In genomic region chr10:124650263-124650662, GRCh38 we compare ENCODE assay signal across 11 cellular contexts.
A peak's percentile ranks its signal among the peaks of the same experiment; 100 is the strongest.
DNase-seq lines count a peak whose midpoint lies in the region; ATAC-seq lines count a peak whose summit lies in the region.
"Had no signal": no experiment of that assay in that cellular context is flagged by ENCODE, and none has a peak within 500 bp of the region (broad histone marks: within the 10 kb centered on the region; RNA-seq: fewer than 3 reads in every experiment).

No MANE protein-coding gene starts in this region.

- DNase-seq in activated T-cell treated with anti-CD3 and anti-CD28 coated beads, Interleukin-2, amount 50 U/mL, for 72 hours = no peak
- DNase-seq in activated T-cell treated with anti-CD3 and anti-CD28 coated beads, Interleukin-2, amount 50 U/mL, for 1 hour = no peak
- no peak for DNase-seq in NCI-H510A (lab: John Stamatoyannopoulos, UW)
- DNase-seq: NCI-H1694, right lobe of liver had no signal

- H3K4me1 ChIP-seq in mesodermal cell (ENCODE audit: control insufficient read depth, insufficient read depth, low read length, poor library complexity, severe bottlenecking) = peaks cover 25% of the 10 kb centered on the region
- H3K4me1 ChIP-seq in thymus (ENCODE audit: control insufficient read depth, insufficient read depth, low read length) = peaks cover 92% of the 10 kb centered on the region

- peaks cover 2% of the 10 kb centered on the region in 2 donors for H3K36me3 Mint-ChIP-seq in activated T-cell treated with anti-CD3 and anti-CD28 coated beads, Interleukin-2, amount 50 U/mL, for 72 hours (ENCODE audit: insufficient read depth in 2 of 2)
- H3K36me3 Mint-ChIP-seq in activated T-helper 17 cell treated with anti-CD3 and anti-CD28 coated beads, Interleukin-2, amount 50 U/mL, for 72 hours (ENCODE audit: low read depth) = no peaks in the 10 kb centered on the region

- WGBS in mesodermal cell (ENCODE audit: insufficient coverage in 2 of 2), 2 experiments = 91 to 96% methylated on average over 11 of the region's 12 CpGs
- WGBS in thymus = 78% methylated on average over 12 of the region's 12 CpGs

- H3K27ac ChIP-seq in mesodermal cell (ENCODE audit: low read depth, low read length, severe bottlenecking) (peak overlapping the region; percentile 67), thymus (ENCODE audit: low read depth) (peak overlapping the region; percentile 88)

- no peaks in the 10 kb centered on the region for H3K9me3 ChIP-seq in mesodermal cell (ENCODE audit: control insufficient read depth, low read length)
- no peaks in the 10 kb centered on the region for H3K9me3 ChIP-seq in thymus (ENCODE audit: control insufficient read depth)
- H3K9me3 ChIP-seq: right lobe of liver had no signal

- no peaks in the 10 kb centered on the region for H3K27me3 Mint-ChIP-seq in activated T-cell treated with anti-CD3 and anti-CD28 coated beads, Interleukin-2, amount 50 U/mL, for 72 hours (ENCODE audit: low read depth)
- H3K27me3 Mint-ChIP-seq in activated T-helper 17 cell treated with anti-CD3 and anti-CD28 coated beads, Interleukin-2, amount 50 U/mL, for 72 hours = no peaks in the 10 kb centered on the region

- peaks cover 86% of the 10 kb centered on the region for H3K4me1 Mint-ChIP-seq in activated T-cell treated with anti-CD3 and anti-CD28 coated beads, Interleukin-2, amount 50 U/mL, for 72 hours (ENCODE audit: low read depth)
- H3K4me1 Mint-ChIP-seq in activated T-helper 17 cell treated with anti-CD3 and anti-CD28 coated beads, Interleukin-2, amount 50 U/mL, for 72 hours = peaks cover 46% of the 10 kb centered on the region

- H3K36me3 ChIP-seq in mesodermal cell (ENCODE audit: control insufficient read depth, insufficient read depth, low read length) = peaks cover 11% of the 10 kb centered on the region
- peaks cover 11% of the 10 kb centered on the region for H3K36me3 ChIP-seq in thymus (ENCODE audit: control insufficient read depth, insufficient read depth)
- H3K36me3 ChIP-seq: right lobe of liver had no signal

- H3K4me3 ChIP-seq in mesodermal cell (ENCODE audit: extremely low read depth, insufficient read depth, low read length, poor library complexity, severe bottlenecking) (no peak overlapping the region), thymus (ENCODE audit: low read length) (no peak overlapping the region)
- H3K4me3 ChIP-seq: lung, right lobe of liver had no signal

- H3K27me3 ChIP-seq in thymus (ENCODE audit: control insufficient read depth, insufficient read depth) = no peaks in the 10 kb centered on the region
- H3K27me3 ChIP-seq: right lobe of liver had no signal

- peak overlapping the region; percentile 65 to 77 for H3K4me3 Mint-ChIP-seq in activated T-cell treated with anti-CD3 and anti-CD28 coated beads, Interleukin-2, amount 50 U/mL, for 72 hours
- peak overlapping the region; percentile 52 for H3K4me3 Mint-ChIP-seq in activated T-helper 17 cell treated with anti-CD3 and anti-CD28 coated beads, Interleukin-2, amount 50 U/mL, for 72 hours

- no peak for ATAC-seq in activated T-cell treated with anti-CD3 and anti-CD28 coated beads, Interleukin-2, amount 50 U/mL, for 72 hours (replicated peaks in 1 of 2)
- no peak for ATAC-seq in activated T-helper 17 cell treated with anti-CD3 and anti-CD28 coated beads, Interleukin-2, amount 50 U/mL, for 72 hours (replicated peaks)
- ATAC-seq in HG03460 (IDR thresholded peaks at IDR 0.05; ENCODE audit: unreplicated experiment) (no peak), GM19452 (IDR thresholded peaks at IDR 0.05; ENCODE audit: unreplicated experiment) (no peak)
- ATAC-seq: right lobe of liver had no signal

- peak overlapping the region; percentile 12 for H3K27ac Mint-ChIP-seq in activated T-cell treated with anti-CD3 and anti-CD28 coated beads, Interleukin-2, amount 50 U/mL, for 72 hours
- peak overlapping the region; percentile 69 for H3K27ac Mint-ChIP-seq in activated T-helper 17 cell treated with anti-CD3 and anti-CD28 coated beads, Interleukin-2, amount 50 U/mL, for 72 hours

- no peaks in the 10 kb centered on the region for H3K9me3 Mint-ChIP-seq in activated T-cell treated with anti-CD3 and anti-CD28 coated beads, Interleukin-2, amount 50 U/mL, for 72 hours
- H3K9me3 Mint-ChIP-seq in activated T-helper 17 cell treated with anti-CD3 and anti-CD28 coated beads, Interleukin-2, amount 50 U/mL, for 72 hours = no peaks in the 10 kb centered on the region
